ENCODE assay signal across 1 cellular context in the genomic region with DNA sequence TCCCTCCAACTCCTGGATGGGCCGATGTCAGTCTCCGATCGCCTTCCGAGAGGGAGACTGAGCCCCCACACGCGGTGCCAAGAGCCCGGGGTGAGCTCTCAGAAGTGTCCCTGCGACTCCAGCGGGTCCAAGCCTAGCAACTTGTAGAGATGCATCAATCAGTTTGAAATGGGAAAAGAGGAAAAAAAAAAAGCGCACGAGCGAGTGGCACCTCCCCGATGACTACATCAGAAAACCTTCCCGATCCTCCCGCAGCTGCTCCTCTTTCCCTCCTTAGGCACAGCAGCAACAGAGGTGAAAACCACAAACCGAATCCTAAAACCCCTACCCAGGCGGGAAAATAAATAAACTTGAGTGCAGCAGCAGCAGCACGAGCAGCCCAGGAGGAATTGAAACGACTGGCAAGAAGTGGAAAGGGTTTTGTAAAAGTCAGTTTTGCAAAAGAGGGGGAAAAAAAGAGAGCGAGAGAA.
TF ChIP-seq lines count a peak whose summit lies in the region.

No MANE protein-coding gene starts in this region.

TF ChIP-seq in HepG2, 621 proteins besides CTCF, POLR2A, EP300 and RAD21:
- TF ChIP-seq, protein P1, sequence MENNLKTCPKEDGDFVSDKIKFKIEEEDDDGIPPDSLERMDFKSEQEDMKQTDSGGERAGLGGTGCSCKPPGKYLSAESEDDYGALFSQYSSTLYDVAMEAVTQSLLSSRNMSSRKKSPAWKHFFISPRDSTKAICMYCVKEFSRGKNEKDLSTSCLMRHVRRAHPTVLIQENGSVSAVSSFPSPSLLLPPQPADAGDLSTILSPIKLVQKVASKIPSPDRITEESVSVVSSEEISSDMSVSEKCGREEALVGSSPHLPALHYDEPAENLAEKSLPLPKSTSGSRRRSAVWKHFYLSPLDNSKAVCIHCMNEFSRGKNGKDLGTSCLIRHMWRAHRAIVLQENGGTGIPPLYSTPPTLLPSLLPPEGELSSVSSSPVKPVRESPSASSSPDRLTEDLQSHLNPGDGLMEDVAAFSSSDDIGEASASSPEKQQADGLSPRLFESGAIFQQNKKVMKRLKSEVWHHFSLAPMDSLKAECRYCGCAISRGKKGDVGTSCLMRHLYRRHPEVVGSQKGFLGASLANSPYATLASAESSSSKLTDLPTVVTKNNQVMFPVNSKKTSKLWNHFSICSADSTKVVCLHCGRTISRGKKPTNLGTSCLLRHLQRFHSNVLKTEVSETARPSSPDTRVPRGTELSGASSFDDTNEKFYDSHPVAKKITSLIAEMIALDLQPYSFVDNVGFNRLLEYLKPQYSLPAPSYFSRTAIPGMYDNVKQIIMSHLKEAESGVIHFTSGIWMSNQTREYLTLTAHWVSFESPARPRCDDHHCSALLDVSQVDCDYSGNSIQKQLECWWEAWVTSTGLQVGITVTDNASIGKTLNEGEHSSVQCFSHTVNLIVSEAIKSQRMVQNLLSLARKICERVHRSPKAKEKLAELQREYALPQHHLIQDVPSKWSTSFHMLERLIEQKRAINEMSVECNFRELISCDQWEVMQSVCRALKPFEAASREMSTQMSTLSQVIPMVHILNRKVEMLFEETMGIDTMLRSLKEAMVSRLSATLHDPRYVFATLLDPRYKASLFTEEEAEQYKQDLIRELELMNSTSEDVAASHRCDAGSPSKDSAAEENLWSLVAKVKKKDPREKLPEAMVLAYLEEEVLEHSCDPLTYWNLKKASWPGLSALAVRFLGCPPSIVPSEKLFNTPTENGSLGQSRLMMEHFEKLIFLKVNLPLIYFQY (CRISPR knock-in tag; IDR thresholded peaks at IDR 0.05; ENCODE audit: borderline replicate concordance) = no peak
- TF ChIP-seq, protein P2, sequence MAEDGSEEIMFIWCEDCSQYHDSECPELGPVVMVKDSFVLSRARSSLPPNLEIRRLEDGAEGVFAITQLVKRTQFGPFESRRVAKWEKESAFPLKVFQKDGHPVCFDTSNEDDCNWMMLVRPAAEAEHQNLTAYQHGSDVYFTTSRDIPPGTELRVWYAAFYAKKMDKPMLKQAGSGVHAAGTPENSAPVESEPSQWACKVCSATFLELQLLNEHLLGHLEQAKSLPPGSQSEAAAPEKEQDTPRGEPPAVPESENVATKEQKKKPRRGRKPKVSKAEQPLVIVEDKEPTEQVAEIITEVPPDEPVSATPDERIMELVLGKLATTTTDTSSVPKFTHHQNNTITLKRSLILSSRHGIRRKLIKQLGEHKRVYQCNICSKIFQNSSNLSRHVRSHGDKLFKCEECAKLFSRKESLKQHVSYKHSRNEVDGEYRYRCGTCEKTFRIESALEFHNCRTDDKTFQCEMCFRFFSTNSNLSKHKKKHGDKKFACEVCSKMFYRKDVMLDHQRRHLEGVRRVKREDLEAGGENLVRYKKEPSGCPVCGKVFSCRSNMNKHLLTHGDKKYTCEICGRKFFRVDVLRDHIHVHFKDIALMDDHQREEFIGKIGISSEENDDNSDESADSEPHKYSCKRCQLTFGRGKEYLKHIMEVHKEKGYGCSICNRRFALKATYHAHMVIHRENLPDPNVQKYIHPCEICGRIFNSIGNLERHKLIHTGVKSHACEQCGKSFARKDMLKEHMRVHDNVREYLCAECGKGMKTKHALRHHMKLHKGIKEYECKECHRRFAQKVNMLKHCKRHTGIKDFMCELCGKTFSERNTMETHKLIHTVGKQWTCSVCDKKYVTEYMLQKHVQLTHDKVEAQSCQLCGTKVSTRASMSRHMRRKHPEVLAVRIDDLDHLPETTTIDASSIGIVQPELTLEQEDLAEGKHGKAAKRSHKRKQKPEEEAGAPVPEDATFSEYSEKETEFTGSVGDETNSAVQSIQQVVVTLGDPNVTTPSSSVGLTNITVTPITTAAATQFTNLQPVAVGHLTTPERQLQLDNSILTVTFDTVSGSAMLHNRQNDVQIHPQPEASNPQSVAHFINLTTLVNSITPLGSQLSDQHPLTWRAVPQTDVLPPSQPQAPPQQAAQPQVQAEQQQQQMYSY (CRISPR knock-in tag; IDR thresholded peaks at IDR 0.05) = no peak
- TF ChIP-seq IKZF4 (CRISPR knock-in tag; IDR thresholded peaks at IDR 0.05; ENCODE audit: borderline replicate concordance, low read depth, not compliant biosample characterization) (no peak), CBX2 (IDR thresholded peaks at IDR 0.05; ENCODE audit: low read depth, low read length) (0 out of 2 replicates have a peak, but pooled peaks have one; percentile 39), CBX2 (CRISPR knock-in tag; IDR thresholded peaks at IDR 0.05; ENCODE audit: low read depth) (no peak)
- TF ChIP-seq, protein P3, sequence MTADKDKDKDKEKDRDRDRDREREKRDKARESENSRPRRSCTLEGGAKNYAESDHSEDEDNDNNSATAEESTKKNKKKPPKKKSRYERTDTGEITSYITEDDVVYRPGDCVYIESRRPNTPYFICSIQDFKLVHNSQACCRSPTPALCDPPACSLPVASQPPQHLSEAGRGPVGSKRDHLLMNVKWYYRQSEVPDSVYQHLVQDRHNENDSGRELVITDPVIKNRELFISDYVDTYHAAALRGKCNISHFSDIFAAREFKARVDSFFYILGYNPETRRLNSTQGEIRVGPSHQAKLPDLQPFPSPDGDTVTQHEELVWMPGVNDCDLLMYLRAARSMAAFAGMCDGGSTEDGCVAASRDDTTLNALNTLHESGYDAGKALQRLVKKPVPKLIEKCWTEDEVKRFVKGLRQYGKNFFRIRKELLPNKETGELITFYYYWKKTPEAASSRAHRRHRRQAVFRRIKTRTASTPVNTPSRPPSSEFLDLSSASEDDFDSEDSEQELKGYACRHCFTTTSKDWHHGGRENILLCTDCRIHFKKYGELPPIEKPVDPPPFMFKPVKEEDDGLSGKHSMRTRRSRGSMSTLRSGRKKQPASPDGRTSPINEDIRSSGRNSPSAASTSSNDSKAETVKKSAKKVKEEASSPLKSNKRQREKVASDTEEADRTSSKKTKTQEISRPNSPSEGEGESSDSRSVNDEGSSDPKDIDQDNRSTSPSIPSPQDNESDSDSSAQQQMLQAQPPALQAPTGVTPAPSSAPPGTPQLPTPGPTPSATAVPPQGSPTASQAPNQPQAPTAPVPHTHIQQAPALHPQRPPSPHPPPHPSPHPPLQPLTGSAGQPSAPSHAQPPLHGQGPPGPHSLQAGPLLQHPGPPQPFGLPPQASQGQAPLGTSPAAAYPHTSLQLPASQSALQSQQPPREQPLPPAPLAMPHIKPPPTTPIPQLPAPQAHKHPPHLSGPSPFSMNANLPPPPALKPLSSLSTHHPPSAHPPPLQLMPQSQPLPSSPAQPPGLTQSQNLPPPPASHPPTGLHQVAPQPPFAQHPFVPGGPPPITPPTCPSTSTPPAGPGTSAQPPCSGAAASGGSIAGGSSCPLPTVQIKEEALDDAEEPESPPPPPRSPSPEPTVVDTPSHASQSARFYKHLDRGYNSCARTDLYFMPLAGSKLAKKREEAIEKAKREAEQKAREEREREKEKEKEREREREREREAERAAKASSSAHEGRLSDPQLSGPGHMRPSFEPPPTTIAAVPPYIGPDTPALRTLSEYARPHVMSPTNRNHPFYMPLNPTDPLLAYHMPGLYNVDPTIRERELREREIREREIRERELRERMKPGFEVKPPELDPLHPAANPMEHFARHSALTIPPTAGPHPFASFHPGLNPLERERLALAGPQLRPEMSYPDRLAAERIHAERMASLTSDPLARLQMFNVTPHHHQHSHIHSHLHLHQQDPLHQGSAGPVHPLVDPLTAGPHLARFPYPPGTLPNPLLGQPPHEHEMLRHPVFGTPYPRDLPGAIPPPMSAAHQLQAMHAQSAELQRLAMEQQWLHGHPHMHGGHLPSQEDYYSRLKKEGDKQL (CRISPR knock-in tag; IDR thresholded peaks at IDR 0.05; ENCODE audit: low read depth) = no peak
